In genomic region chr5:110815916-110816605, GRCh38 we compare ENCODE assay signal across 23 cellular contexts.
DNase-seq lines count a peak whose midpoint lies in the region; ATAC-seq and TF ChIP-seq lines count a peak whose summit lies in the region.
"Had no signal": no experiment of that assay in that cellular context is flagged by ENCODE, and none has a peak within 500 bp of the region (broad histone marks: within the 10 kb centered on the region; RNA-seq: fewer than 3 reads in every experiment).

No MANE protein-coding gene starts in this region.

- no peak overlapping the region for H3K27ac ChIP-seq in RWPE2 (ENCODE audit: poor library complexity, severe bottlenecking)
- H3K27ac ChIP-seq in smooth muscle cell (ENCODE audit: low read depth): no peak overlapping the region
- no peak overlapping the region for H3K27ac ChIP-seq in adrenal gland
- H3K27ac ChIP-seq: A549, coronary artery, neutrophil, tibial artery had no signal

- H2AFZ ChIP-seq in smooth muscle cell (ENCODE audit: low read depth): peak overlapping the region; percentile 42

- H4K20me1 ChIP-seq in smooth muscle cell (ENCODE audit: low read depth): no peaks in the 10 kb centered on the region

- DNase-seq in NCI-H510A treated with DMSO at 0.1 percent for 48 hours (lab: John Stamatoyannopoulos, UW): peak; percentile 9
- DNase-seq in NCI-H510A (lab: John Stamatoyannopoulos, UW): no peak
- DNase-seq in RWPE2 (ENCODE audit: low spot score): no peak
- peak; percentile 68 for DNase-seq in fibroblast of pulmonary artery (ENCODE audit: low read depth)
- DNase-seq in smooth muscle cell (lab: John Stamatoyannopoulos, UW; ENCODE audit: unreplicated experiment): no peak
- no peak for DNase-seq in mesothelial cell of epicardium (ENCODE audit: low spot score in 2 of 2, unreplicated experiment in 2 of 2)
- no peak for DNase-seq in NCI-H128 (lab: John Stamatoyannopoulos, UW; ENCODE audit: unreplicated experiment)
- no peak for DNase-seq in adrenal gland
- DNase-seq: activated CD4-positive, alpha-beta T cell treated with anti-CD3 and anti-CD28 coated beads for 4 hours; activated CD8-positive, alpha-beta memory T cell treated with anti-CD3 and anti-CD28 coated beads, Interleukin-2, amount 50 U/mL, for 48 hours; aorta; DMS 273 treated with DMSO at 0.1 percent for 48 hours; foreskin melanocyte; left colon; NCI-H1048; NCI-H2107; SK-N-SH; stimulated activated naive B cell treated with anti-CD40 and anti-IgM and Interleukin-4, amounts not matched to agents 10 μg/mL and 1 μg/mL and 100 μg/mL, for 72 hours; tibial artery had no signal

- no peak overlapping the region for H3K4me3 Mint-ChIP-seq in mesothelial cell of epicardium
- H3K4me3 Mint-ChIP-seq: CD14-positive monocyte; stimulated activated naive B cell treated with anti-CD40 and anti-IgM and Interleukin-4, amounts not matched to agents 10 μg/mL and 1 μg/mL and 100 μg/mL, for 72 hours had no signal

- no peaks in the 10 kb centered on the region for H3K27me3 Mint-ChIP-seq in mesothelial cell of epicardium (ENCODE audit: low read depth)
- H3K27me3 Mint-ChIP-seq: stimulated activated naive B cell treated with anti-CD40 and anti-IgM and Interleukin-4, amounts not matched to agents 10 μg/mL and 1 μg/mL and 100 μg/mL, for 72 hours had no signal

- no peak overlapping the region for H3K9ac ChIP-seq in smooth muscle cell (ENCODE audit: low read depth)
- H3K9ac ChIP-seq: SK-N-SH had no signal

- H3K27me3 ChIP-seq in RWPE2 (ENCODE audit: insufficient read depth, poor library complexity, severe bottlenecking): no peaks in the 10 kb centered on the region
- H3K27me3 ChIP-seq in smooth muscle cell (ENCODE audit: low read depth): no peaks in the 10 kb centered on the region
- H3K27me3 ChIP-seq in adrenal gland: no peaks in the 10 kb centered on the region
- H3K27me3 ChIP-seq: neutrophil, tibial artery had no signal

- H3K4me3 ChIP-seq in RWPE2 (ENCODE audit: severe bottlenecking) (no peak overlapping the region), fibroblast of pulmonary artery (replicated peaks; ENCODE audit: low read depth, low read length) (no peak overlapping the region), smooth muscle cell (no peak overlapping the region), adrenal gland (no peak overlapping the region)
- H3K4me3 ChIP-seq: A549, coronary artery, tibial artery had no signal

- ATAC-seq in RWPE2 (ENCODE audit: low read depth): 0 out of 3 replicates have a peak, but pooled peaks have one; percentile 40
- ATAC-seq: A549; left colon; stimulated activated naive B cell treated with anti-CD40 and anti-IgM and Interleukin-4, amounts not matched to agents 10 μg/mL and 1 μg/mL and 100 μg/mL, for 72 hours had no signal

- no peaks in the 10 kb centered on the region for H3K4me1 Mint-ChIP-seq in mesothelial cell of epicardium
- H3K4me1 Mint-ChIP-seq: CD14-positive monocyte; stimulated activated naive B cell treated with anti-CD40 and anti-IgM and Interleukin-4, amounts not matched to agents 10 μg/mL and 1 μg/mL and 100 μg/mL, for 72 hours had no signal

- H3K36me3 Mint-ChIP-seq in mesothelial cell of epicardium: no peaks in the 10 kb centered on the region
- H3K36me3 Mint-ChIP-seq: CD14-positive monocyte; stimulated activated naive B cell treated with anti-CD40 and anti-IgM and Interleukin-4, amounts not matched to agents 10 μg/mL and 1 μg/mL and 100 μg/mL, for 72 hours had no signal

- TF ChIP-seq CTCF in RWPE2 (IDR thresholded peaks at IDR 0.05; ENCODE audit: poor library complexity, severe bottlenecking) (no peak), fibroblast of pulmonary artery (IDR thresholded peaks at IDR 0.05; ENCODE audit: low read length, missing control alignments) (no peak), smooth muscle cell (IDR thresholded peaks at IDR 0.05; ENCODE audit: borderline replicate concordance, insufficient read depth, poor library complexity, severe bottlenecking) (no peak), mesothelial cell of epicardium (IDR thresholded peaks at IDR 0.05; ENCODE audit: unreplicated experiment) (no peak), adrenal gland (IDR thresholded peaks at IDR 0.05) (no peak)

- H3K36me3 ChIP-seq in RWPE2 (ENCODE audit: low read depth): no peaks in the 10 kb centered on the region
- H3K36me3 ChIP-seq in smooth muscle cell (ENCODE audit: low read depth): no peaks in the 10 kb centered on the region
- no peaks in the 10 kb centered on the region for H3K36me3 ChIP-seq in adrenal gland (replicated peaks in 1 of 2)
- H3K36me3 ChIP-seq: neutrophil, tibial artery had no signal

- H3K9me3 ChIP-seq in RWPE2 (ENCODE audit: severe bottlenecking): no peaks in the 10 kb centered on the region
- H3K9me3 ChIP-seq in smooth muscle cell (replicated peaks; ENCODE audit: low read depth): no peaks in the 10 kb centered on the region
- H3K9me3 ChIP-seq in adrenal gland (replicated peaks in 1 of 3): no peaks in the 10 kb centered on the region
- H3K9me3 ChIP-seq: A549, neutrophil, SK-N-SH had no signal

- H3K4me2 ChIP-seq in smooth muscle cell: no peak overlapping the region
- H3K4me2 ChIP-seq: A549, SK-N-SH had no signal

- peaks cover 17% of the 10 kb centered on the region for H3K9me3 Mint-ChIP-seq in mesothelial cell of epicardium

- intact Hi-C loops in adrenal gland (cut with DNase I): no loop called here

- no peaks in the 10 kb centered on the region for H3K79me2 ChIP-seq in smooth muscle cell (ENCODE audit: low read depth)

- H3K4me1 ChIP-seq in RWPE2 (ENCODE audit: insufficient read depth, poor library complexity, severe bottlenecking) (peaks cover 14% of the 10 kb centered on the region), smooth muscle cell (ENCODE audit: low read depth) (no peaks in the 10 kb centered on the region), adrenal gland (replicated peaks in 1 of 2) (no peaks in the 10 kb centered on the region)
- H3K4me1 ChIP-seq: A549, tibial artery had no signal

- TF ChIP-seq POLR2A in adrenal gland (IDR thresholded peaks at IDR 0.05): no peak

- H3F3A ChIP-seq in smooth muscle cell (ENCODE audit: low read depth): no peaks in the 10 kb centered on the region

- WGBS in smooth muscle cell (ENCODE audit: low lambda C conversion rate): 67% methylated on average over 1 of the region's 1 CpG
- 40 to 60% (median 52%) methylated on average over 1 of the region's 1 CpG for WGBS in adrenal gland, 4 donors

- no peak overlapping the region for H3K27ac Mint-ChIP-seq in mesothelial cell of epicardium
- H3K27ac Mint-ChIP-seq: CD14-positive monocyte; stimulated activated naive B cell treated with anti-CD40 and anti-IgM and Interleukin-4, amounts not matched to agents 10 μg/mL and 1 μg/mL and 100 μg/mL, for 72 hours had no signal

Comparison
In these comparisons a context has a peak if more than half of its experiments do, and no peak if none do; other contexts are left out.
1. DNase-seq: peak in NCI-H510A treated with DMSO at 0.1 percent for 48 hours (single experiment) and fibroblast of pulmonary artery (single experiment); none in NCI-H510A (single experiment), RWPE2 (single experiment), smooth muscle cell (single experiment), mesothelial cell of epicardium (0 of 2), NCI-H128 (single experiment) and adrenal gland (0 of 7).